ENCODE assay signal across 19 cellular contexts in the genomic region with DNA sequence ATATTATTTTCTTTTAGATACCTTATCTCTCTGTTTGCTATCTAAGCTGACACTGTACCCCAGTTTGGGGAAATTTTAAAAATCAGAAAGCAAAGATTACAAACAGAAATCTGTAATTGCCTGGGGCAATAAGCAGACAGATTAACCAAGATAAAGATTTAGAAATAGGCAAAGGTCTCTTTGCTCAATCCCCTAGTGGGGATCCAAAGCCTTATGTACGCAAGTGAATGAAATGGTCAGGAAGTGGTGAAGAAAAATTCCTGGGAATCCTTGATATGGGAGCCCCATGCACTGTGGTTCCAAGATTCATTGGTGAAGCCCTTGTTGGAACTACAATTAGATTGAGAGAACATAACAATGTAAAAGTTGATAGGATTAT.
"Had no signal": no experiment of that assay in that cellular context is flagged by ENCODE, and none has a peak within 500 bp of the region (broad histone marks: within the 10 kb centered on the region; RNA-seq: fewer than 3 reads in every experiment).

No MANE protein-coding gene starts in this region.

- H3K27ac ChIP-seq: cardiac muscle cell, epithelial cell of prostate, gastroesophageal sphincter, heart right ventricle, neutrophil, parathyroid adenoma, tibial artery had no signal

- H3K4me1 ChIP-seq: gastroesophageal sphincter, heart right ventricle, parathyroid adenoma, tibial artery had no signal

- DNase-seq: activated CD4-positive, alpha-beta T cell treated with anti-CD3 and anti-CD28 coated beads, Interleukin-2, amount 10 ng/mL, durations not matched to agents 7 days and 5 days; activated CD8-positive, alpha-beta memory T cell treated with anti-CD3 and anti-CD28 coated beads for 24 hours; activated naive CD4-positive, alpha-beta T cell treated with Interleukin-2 at 50 U/mL for 16 hours; aorta; heart right ventricle; mammary epithelial cell; naive thymus-derived CD8-positive, alpha-beta T cell; retina; stimulated activated CD4-positive, alpha-beta T cell treated with anti-CD3 and anti-CD28 coated beads, Interleukin-2, amount 100 ng/mL, for 48 hours; stimulated activated naive B cell treated with anti-CD40 and anti-IgM and Interleukin-4, amounts not matched to agents 10 μg/mL and 1 μg/mL and 100 μg/mL, for 72 hours; tibial artery had no signal

- H3K36me3 ChIP-seq: cardiac muscle cell, gastroesophageal sphincter, heart right ventricle, neutrophil, tibial artery had no signal

- FAIRE-seq: islet of Langerhans, TTC549, urothelium cell line had no signal

- H3K9ac ChIP-seq: parathyroid adenoma had no signal

- ATAC-seq: gastroesophageal sphincter; heart right ventricle; naive thymus-derived CD8-positive, alpha-beta T cell; stimulated activated naive B cell treated with anti-CD40 and anti-IgM and Interleukin-4, amounts not matched to agents 10 μg/mL and 1 μg/mL and 100 μg/mL, for 72 hours had no signal

- H3K9me3 ChIP-seq: gastroesophageal sphincter, heart right ventricle, tibial artery had no signal

- H3K27me3 ChIP-seq: cardiac muscle cell, gastroesophageal sphincter, heart right ventricle, neutrophil, tibial artery had no signal

- H3K4me3 ChIP-seq: cardiac muscle cell, gastroesophageal sphincter, heart right ventricle, tibial artery had no signal
